8 cellular contexts compared by ENCODE assay signal in the genomic region with DNA sequence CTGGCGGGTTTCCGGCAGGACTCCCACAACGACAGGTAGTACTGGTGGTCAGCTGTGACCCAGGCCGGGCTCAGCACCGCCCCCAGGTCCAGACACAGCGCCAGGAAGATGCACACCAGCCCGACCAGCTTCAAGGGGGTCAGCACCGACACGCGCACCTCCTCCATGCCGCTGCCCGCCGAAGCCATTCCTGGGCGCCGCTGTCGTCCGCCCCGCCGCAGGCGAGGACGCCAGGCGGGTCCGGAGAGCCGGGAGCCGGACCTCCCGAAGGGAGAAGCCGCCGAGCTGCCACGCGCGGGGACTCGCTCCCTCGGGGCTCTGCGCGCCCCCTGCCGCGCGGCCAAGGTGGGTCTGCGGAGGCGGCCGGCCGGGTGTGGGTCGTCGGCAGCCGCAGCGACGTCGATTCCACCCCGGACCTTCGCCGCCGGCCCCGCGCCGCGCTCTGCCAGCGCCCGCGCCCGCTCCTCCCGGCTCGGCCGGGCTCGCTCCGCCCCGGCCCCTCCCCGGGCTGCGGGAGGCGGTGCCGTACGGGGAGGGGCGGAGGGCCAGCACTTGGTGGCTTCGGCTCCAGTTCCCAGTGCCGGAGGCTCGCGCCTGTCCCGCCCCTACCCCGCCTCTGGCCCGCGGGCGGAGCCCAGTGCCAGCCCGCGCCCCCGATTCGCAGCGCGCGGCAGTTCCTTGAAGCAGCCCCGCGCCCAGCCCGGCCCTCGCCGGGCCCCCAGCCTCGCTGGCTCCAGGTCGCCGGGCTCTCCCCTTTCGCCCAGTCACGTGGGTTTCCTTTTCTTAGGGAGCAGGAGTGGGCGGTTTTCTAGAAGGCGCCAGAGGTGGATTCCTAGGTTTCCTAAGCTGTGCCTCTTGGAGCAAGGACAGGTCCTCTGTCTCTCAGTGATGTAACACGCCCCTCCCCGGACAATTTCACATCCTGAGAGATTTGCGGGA. TPM values are rescaled to one million over a fixed set of nuclear protein-coding genes. Genes with fewer than 3 reads are reported as not detected.
A peak's percentile ranks its signal among the peaks of the same experiment; 100 is the strongest.
DNase-seq lines count a peak whose midpoint lies in the region; ATAC-seq and TF ChIP-seq lines count a peak whose summit lies in the region.
"Had no signal": no experiment of that assay in that cellular context is flagged by ENCODE, and none has a peak within 500 bp of the region (broad histone marks: within the 10 kb centered on the region; RNA-seq: fewer than 3 reads in every experiment).

A gene (minus strand): TSS at position 444 of the 939 bp plus-strand sequence. CDS start 256 bp downstream, at position 188.

- in situ Hi-C loops in brain microvascular endothelial cell (cut with HindIII; ENCODE audit: low pct_ligation_motif_present, low sequenced_read_pairs), result no loop called here

- no CpG with 5 or more reads among the region's 103 CpGs for WGBS in iPS DF 6.9 (ENCODE audit: insufficient coverage, insufficient read length)
- WGBS in sigmoid colon, 2 donors, result 1 to 3% methylated on average over 103 of the region's 103 CpGs

- H3K36me3 ChIP-seq in brain microvascular endothelial cell (replicated peaks) (no peaks in the 10 kb centered on the region), iPS DF 6.9 (ENCODE audit: control insufficient read depth, insufficient read depth, low read length) (no peaks in the 10 kb centered on the region), sigmoid colon (no peaks in the 10 kb centered on the region)

- peak; percentile 62 for DNase-seq in H4 (ENCODE audit: low spot score)
- peak; percentile 6 for DNase-seq in NCI-H2171 (lab: John Stamatoyannopoulos, UW)
- DNase-seq in brain microvascular endothelial cell, result peak; percentile 36
- peak; percentile 52 for DNase-seq in iPS DF 6.9 (ENCODE audit: low read depth, low spot score)
- peak; percentile 86 for DNase-seq in sigmoid colon

- H3K27ac ChIP-seq in brain microvascular endothelial cell (peak within 1 kb of the TSS; percentile 73), iPS DF 6.9 (ENCODE audit: low read length) (no peak within 1 kb of the TSS), sigmoid colon (peak within 1 kb of the TSS; percentile 85 to 89 (median 88))
- H3K27ac ChIP-seq: VCaP had no signal

- TF ChIP-seq EP300 in sigmoid colon (IDR thresholded peaks at IDR 0.05), result no peak

- intact Hi-C loops in sigmoid colon (cut with DNase I), result no loop called here

- H3K4me1 ChIP-seq in iPS DF 6.9 (ENCODE audit: control insufficient read depth, insufficient read depth, low read length) (no peaks in the 10 kb centered on the region), sigmoid colon (peaks cover 0 to 13% (median 2%) of the 10 kb centered on the region in 4 donors)

- H3K9me3 ChIP-seq in iPS DF 6.9 (ENCODE audit: control insufficient read depth, insufficient read depth, low read length), result no peaks in the 10 kb centered on the region
- no peaks in the 10 kb centered on the region for H3K9me3 ChIP-seq in sigmoid colon

- no peak for TF ChIP-seq POLR2A in sigmoid colon (IDR thresholded peaks at IDR 0.05)

- H3K4me3 ChIP-seq in brain microvascular endothelial cell (ENCODE audit: low read depth, low read length), result peak within 1 kb of the TSS; percentile 69
- H3K4me3 ChIP-seq in iPS DF 6.9 (ENCODE audit: low read length), result peak within 1 kb of the TSS; percentile 67
- H3K4me3 ChIP-seq in sigmoid colon, result peak within 1 kb of the TSS; percentile 50 to 68 (median 66)

- no peak for ATAC-seq in GM21390 (IDR thresholded peaks at IDR 0.05; ENCODE audit: unreplicated experiment)
- no peak for ATAC-seq in HG03280 (IDR thresholded peaks at IDR 0.05; ENCODE audit: unreplicated experiment)

- TF ChIP-seq CTCF in brain microvascular endothelial cell (IDR thresholded peaks at IDR 0.05; ENCODE audit: low read depth, low read length, missing control alignments), result no peak
- TF ChIP-seq CTCF in sigmoid colon (IDR thresholded peaks at IDR 0.05), result no peak

- no peaks in the 10 kb centered on the region for H3K27me3 ChIP-seq in brain microvascular endothelial cell (replicated peaks)
- no peaks in the 10 kb centered on the region for H3K27me3 ChIP-seq in iPS DF 6.9 (ENCODE audit: control insufficient read depth, insufficient read depth, low read length)
- peaks cover 0 to 3% (median 0%) of the 10 kb centered on the region in 3 donors for H3K27me3 ChIP-seq in sigmoid colon

RNA-seq across cellular contexts. Expression of the gene that starts here (rescaled TPM):
- 28.3 and 37.8 TPM in 2 replicates for total RNA-seq in H4 (2014; rRNA removed; shearing (Covaris generic))
- 10 to 100 TPM; 71.5 to 98.1 (median 90.0) TPM for total RNA-seq in sigmoid colon
- polyA plus RNA-seq in sigmoid colon, result 1 to 10 TPM; 1.2 to 4.7 (median 3.0) TPM

Comparison
In these comparisons a context has a peak if more than half of its experiments do, and no peak if none do; other contexts are left out.
1. DNase-seq: peak in every context shown above with its lines; median percentile 86 in sigmoid colon; 62 in H4; 52 in iPS DF 6.9; 36 in brain microvascular endothelial cell; 6 in NCI-H2171.